8 cellular contexts compared by ENCODE assay signal in genomic region chr17:35804658-35805192, GRCh38. TPM values are rescaled to one million over a fixed set of nuclear protein-coding genes. Genes with fewer than 3 reads are reported as not detected.
DNase-seq lines count a peak whose midpoint lies in the region; ATAC-seq, FAIRE-seq and TF ChIP-seq lines count a peak whose summit lies in the region.

No MANE protein-coding gene starts in this region.

- H3K9me3 ChIP-seq in T-helper 17 cell (ENCODE audit: control insufficient read depth, low read length, poor library complexity, severe bottlenecking) (no peaks in the 10 kb centered on the region), lung (ENCODE audit: control insufficient read depth in 2 of 2, insufficient read depth in 1 of 2, low read length in 1 of 2) (no peaks in the 10 kb centered on the region)

- ATAC-seq in T-helper 17 cell = peak; percentile 39
- peak; percentile 32 for ATAC-seq in lung (ENCODE audit: insufficient read depth, low FRiP score)

- no peaks in the 10 kb centered on the region for H3K9me3 Mint-ChIP-seq in CD14-positive monocyte
- H3K9me3 Mint-ChIP-seq in type B pancreatic cell = no peaks in the 10 kb centered on the region

- H3K27me3 ChIP-seq in lung (ENCODE audit: control insufficient read depth, insufficient read depth) = no peaks in the 10 kb centered on the region

- FAIRE-seq in GM19239 (lab: Jason Lieb, UNC) = no peak

- intact Hi-C loops in CD14-positive monocyte (cut with micrococcal nuclease) = loop anchor here (2.0 to 10.0 kb wide), 2 partner anchors 40 to 260 kb away; no protein-coding TSS in a partner anchor

- H3K4me1 Mint-ChIP-seq in CD14-positive monocyte (peaks cover 25% of the 10 kb centered on the region), T-helper 17 cell (peaks cover 25% of the 10 kb centered on the region), type B pancreatic cell (ENCODE audit: unreplicated experiment) (peaks cover 27% of the 10 kb centered on the region)

- WGBS in lung, 2 donors = 33 to 36% methylated on average over 1 of the region's 1 CpG

- DNase-seq in CD14-positive monocyte (ENCODE audit: low spot score) = no peak
- peak; percentile 77 for DNase-seq in GM19239 (ENCODE audit: insufficient read length, low spot score)
- DNase-seq in NCI-H2081 treated with DMSO at 0.1 percent for 48 hours (lab: John Stamatoyannopoulos, UW) = peak; percentile 51
- DNase-seq in T-helper 17 cell = no peak
- peak; percentile 32 for DNase-seq in effector CD4-positive, alpha-beta T cell
- peak; percentile 54 for DNase-seq in lung (ENCODE audit: low spot score)
- DNase-seq in type B pancreatic cell (ENCODE audit: extremely low spot score, unreplicated experiment) = no peak
- DNase-seq in UCSD-AML1 (lab: John Stamatoyannopoulos, UW; ENCODE audit: unreplicated experiment) = no peak

- peaks cover 5 to 9% of the 10 kb centered on the region in 2 donors for H3K4me1 ChIP-seq in lung (ENCODE audit: control insufficient read depth in 2 of 2, insufficient read depth in 2 of 2, low read length in 2 of 2)

- H3K36me3 ChIP-seq in lung (ENCODE audit: control insufficient read depth in 2 of 2, insufficient read depth in 2 of 2, low read length in 2 of 2) = no peaks in the 10 kb centered on the region

- H3K4me3 Mint-ChIP-seq in CD14-positive monocyte (no peak overlapping the region), T-helper 17 cell (no peak overlapping the region), type B pancreatic cell (peak overlapping the region; percentile 20)

- no peak overlapping the region for H3K27ac ChIP-seq in lung (ENCODE audit: low read depth in 1 of 2, low read length in 1 of 2)

- TF ChIP-seq CTCF in CD14-positive monocyte (IDR thresholded peaks at IDR 0.05) (peak; percentile 61), lung (IDR thresholded peaks at IDR 0.05; ENCODE audit: control extremely low read depth, extremely low read depth) (peak; percentile 94), type B pancreatic cell (conservative IDR thresholded peaks at IDR 0.05) (peak; percentile 79)

- H3K27me3 Mint-ChIP-seq in CD14-positive monocyte (ENCODE audit: low read depth in 3 of 3) (peaks cover 1 to 8% (median 8%) of the 10 kb centered on the region in 3 donors), T-helper 17 cell (peaks cover 5% of the 10 kb centered on the region), type B pancreatic cell (peaks cover 13% of the 10 kb centered on the region)

- H3K27ac Mint-ChIP-seq in CD14-positive monocyte (peak overlapping the region in 2 of 7 donors; percentile 32 to 72), T-helper 17 cell (no peak overlapping the region), type B pancreatic cell (peak overlapping the region; percentile 29)

- H3K4me3 ChIP-seq in lung = no peak overlapping the region

- H3K36me3 Mint-ChIP-seq in CD14-positive monocyte (peaks cover 0 to 2% of the 10 kb centered on the region in 2 donors), T-helper 17 cell (ENCODE audit: low read depth) (no peaks in the 10 kb centered on the region), type B pancreatic cell (no peaks in the 10 kb centered on the region)

RNA-seq across cellular contexts. Expression of gene TAF15, which starts 4.6 kb away (rescaled TPM):
- polyA plus RNA-seq in CD14-positive monocyte (10 to 100 TPM in 1 of 2 donors, 1 to 10 TPM in 1; 6.0 to 16.3 TPM), lung (10 to 100 TPM; 88.5 to 94.1 TPM)
- total RNA-seq in T-helper 17 cell (100 to 1,000 TPM; 153 to 165 TPM), lung (100 to 1,000 TPM; 134 to 138 TPM), type B pancreatic cell (ENCODE audit: low replicate concordance) (173 and 223 TPM in 2 replicates)

RNA-seq across cellular contexts. Expression of gene MMP28, which starts 9.3 kb away (rescaled TPM):
- not detected for polyA plus RNA-seq in CD14-positive monocyte
- under 1 TPM in 1 of 2 donors, not detected in 1; 0.44 TPM for total RNA-seq in T-helper 17 cell
- total RNA-seq in lung = 10 to 100 TPM; 30.5 to 54.5 TPM
- polyA plus RNA-seq in lung = 10 to 100 TPM; 34.2 to 72.6 TPM
- 0.97 and 1.8 TPM in 2 replicates for total RNA-seq in type B pancreatic cell (ENCODE audit: low replicate concordance)

RNA-seq across cellular contexts. Expression of gene C17orf50, which starts 44.0 kb away (rescaled TPM):
- polyA plus RNA-seq in CD14-positive monocyte (not detected), lung (under 1 TPM; 0.18 to 0.26 TPM)
- total RNA-seq in T-helper 17 cell (not detected), lung (under 1 TPM in 1 of 2 donors, not detected in 1; 0.40 TPM), type B pancreatic cell (ENCODE audit: low replicate concordance) (not detected in 2 replicates)

RNA-seq across cellular contexts. Expression of gene GAS2L2, which starts 51.7 kb away (rescaled TPM):
- polyA plus RNA-seq in CD14-positive monocyte (not detected), lung (1 to 10 TPM; 1.6 to 3.3 TPM)
- total RNA-seq in T-helper 17 cell (not detected), lung (10 to 100 TPM in 1 of 2 donors, 1 to 10 TPM in 1; 4.6 to 11.5 TPM), type B pancreatic cell (ENCODE audit: low replicate concordance) (0.22 TPM in 1 of 2 replicates, not detected in the other)

Comparison
In these comparisons a context has a peak if more than half of its experiments do, and no peak if none do; other contexts are left out.
1. DNase-seq: peak in GM19239 (single experiment), NCI-H2081 treated with DMSO at 0.1 percent for 48 hours (single experiment), effector CD4-positive, alpha-beta T cell (single experiment) and lung (single experiment); none in CD14-positive monocyte (single experiment), T-helper 17 cell (0 of 3), type B pancreatic cell (single experiment) and UCSD-AML1 (single experiment).
2. RNA of gene MMP28, which starts 9.3 kb away (total RNA-seq): 30.5 to 54.5 TPM in lung; 0.97 to 1.8 TPM in type B pancreatic cell and 0.44 TPM in T-helper 17 cell; every median in the first group is over 10 times any median in the second.
3. Peak in every context shown above with its lines, with median percentiles within 50 percentile points of each other: CTCF ChIP-seq.